Comparison of ENCODE assay signal across 19 cellular contexts in genomic region chr17:73821665-73822064, GRCh38.
A peak's percentile ranks its signal among the peaks of the same experiment; 100 is the strongest.
DNase-seq lines count a peak whose midpoint lies in the region; ATAC-seq and TF ChIP-seq lines count a peak whose summit lies in the region.
"Had no signal": no experiment of that assay in that cellular context is flagged by ENCODE, and none has a peak within 500 bp of the region (broad histone marks: within the 10 kb centered on the region; RNA-seq: fewer than 3 reads in every experiment).

No MANE protein-coding gene starts in this region.

- DNase-seq in NCI-H82 treated with DMSO at 0.1 percent for 48 hours (lab: John Stamatoyannopoulos, UW; ENCODE audit: unreplicated experiment) (peak; percentile 72), NCI-H82 (lab: John Stamatoyannopoulos, UW) (no peak), WERI-Rb-1 (no peak), fibroblast of mammary gland (ENCODE audit: low read depth) (peak; percentile 67), smooth muscle cell (lab: John Stamatoyannopoulos, UW; ENCODE audit: unreplicated experiment) (no peak), GDM1 (lab: John Stamatoyannopoulos, UW) (no peak)
- no peak for DNase-seq in stimulated activated CD4-positive, alpha-beta T cell treated with anti-CD3 and anti-CD28 coated beads, Interleukin-2, amount 100 ng/mL, for 24 hours
- DNase-seq: ACHN, GOT3, HCEC 1CT, KBM-7, MV-4-11, NCI-H1105 treated with DMSO at 0.1 percent for 48 hours, NCI-H446 treated with DMSO at 0.1 percent for 48 hours, Right ventricle myocardium superior had no signal

- H3K79me2 ChIP-seq in smooth muscle cell (ENCODE audit: low read depth), result no peaks in the 10 kb centered on the region

- H3K27me3 ChIP-seq in WERI-Rb-1 (ENCODE audit: insufficient read depth, low read depth, severe bottlenecking), result no peaks in the 10 kb centered on the region
- peaks cover 31% of the 10 kb centered on the region for H3K27me3 ChIP-seq in smooth muscle cell (ENCODE audit: low read depth)

- peak overlapping the region; percentile 18 for H3K4me2 ChIP-seq in smooth muscle cell

- no peak for ATAC-seq in GM18520 (IDR thresholded peaks at IDR 0.05; ENCODE audit: unreplicated experiment)

- no peak overlapping the region for H3K9ac ChIP-seq in smooth muscle cell (ENCODE audit: low read depth)
- H3K9ac ChIP-seq: BLaER1 had no signal

- WGBS in smooth muscle cell (ENCODE audit: low lambda C conversion rate), result 94% methylated on average over 2 of the region's 2 CpGs

- H3K4me3 ChIP-seq in WERI-Rb-1 (ENCODE audit: low read depth, low read length) (peak overlapping the region; percentile 13), fibroblast of mammary gland (ENCODE audit: control insufficient read depth, low read depth, low read length) (no peak overlapping the region), smooth muscle cell (no peak overlapping the region)
- H3K4me3 ChIP-seq: BLaER1, SJSA1 had no signal

- no peak overlapping the region for H2AFZ ChIP-seq in smooth muscle cell (ENCODE audit: low read depth)

- TF ChIP-seq CTCF in WERI-Rb-1 (IDR thresholded peaks at IDR 0.05; ENCODE audit: low read depth, low read length) (no peak), fibroblast of mammary gland (conservative IDR thresholded peaks at IDR 0.05; ENCODE audit: control insufficient read depth, insufficient read depth, low read depth, low read length) (no peak), smooth muscle cell (IDR thresholded peaks at IDR 0.05; ENCODE audit: borderline replicate concordance, insufficient read depth, poor library complexity, severe bottlenecking) (no peak)

- H3K36me3 ChIP-seq in WERI-Rb-1 (no peaks in the 10 kb centered on the region), smooth muscle cell (ENCODE audit: low read depth) (no peaks in the 10 kb centered on the region)
- H3K36me3 ChIP-seq: BLaER1, SJSA1 had no signal

- H3K27ac ChIP-seq in WERI-Rb-1 (peak overlapping the region; percentile 56), smooth muscle cell (ENCODE audit: low read depth) (no peak overlapping the region)
- H3K27ac ChIP-seq: 22Rv1, BLaER1, SJSA1 had no signal

- no peaks in the 10 kb centered on the region for H4K20me1 ChIP-seq in smooth muscle cell (ENCODE audit: low read depth)
- H4K20me1 ChIP-seq: BLaER1 had no signal

- peaks cover 7% of the 10 kb centered on the region for H3K4me1 ChIP-seq in smooth muscle cell (ENCODE audit: low read depth)
- H3K4me1 ChIP-seq: SJSA1 had no signal

- H3F3A ChIP-seq in smooth muscle cell (ENCODE audit: low read depth), result no peaks in the 10 kb centered on the region

- H3K9me3 ChIP-seq in WERI-Rb-1 (ENCODE audit: severe bottlenecking) (peaks cover 8% of the 10 kb centered on the region), smooth muscle cell (replicated peaks; ENCODE audit: low read depth) (no peaks in the 10 kb centered on the region)
- H3K9me3 ChIP-seq: SJSA1 had no signal

Comparison
In these comparisons a context has a peak if more than half of its experiments do, and no peak if none do; other contexts are left out.
1. DNase-seq: peak in NCI-H82 treated with DMSO at 0.1 percent for 48 hours (single experiment) and fibroblast of mammary gland (single experiment); none in NCI-H82 (single experiment), WERI-Rb-1 (single experiment), smooth muscle cell (single experiment), stimulated activated CD4-positive, alpha-beta T cell treated with anti-CD3 and anti-CD28 coated beads, Interleukin-2, amount 100 ng/mL, for 24 hours (0 of 2) and GDM1 (single experiment).